ENCODE assay signal across 17 cellular contexts in the genomic region with DNA sequence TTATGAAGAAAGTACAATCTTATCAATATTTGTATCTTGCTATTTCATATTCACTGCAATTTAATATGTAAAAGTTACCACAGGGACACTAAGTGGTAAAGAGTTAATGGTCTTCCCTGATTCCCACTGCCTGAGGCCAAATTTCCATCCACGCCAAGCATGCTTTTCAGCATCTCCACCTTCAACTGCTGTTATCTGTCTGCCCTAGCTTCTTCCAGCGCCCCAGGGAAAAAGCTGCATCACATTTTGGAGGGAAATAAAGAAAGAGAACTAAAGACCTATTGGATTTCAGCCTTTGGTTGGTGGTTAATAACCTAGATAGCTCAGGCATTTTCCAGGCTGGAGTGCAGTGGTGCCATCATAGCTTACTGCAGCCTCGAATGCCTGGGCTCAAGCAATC.
A peak's percentile ranks its signal among the peaks of the same experiment; 100 is the strongest.
DNase-seq lines count a peak whose midpoint lies in the region; TF ChIP-seq lines count a peak whose summit lies in the region.
"Had no signal": no experiment of that assay in that cellular context is flagged by ENCODE, and none has a peak within 500 bp of the region (broad histone marks: within the 10 kb centered on the region; RNA-seq: fewer than 3 reads in every experiment).

No MANE protein-coding gene starts in this region.

- 67 to 80% methylated on average over 3 of the region's 3 CpGs for WGBS in sigmoid colon, 2 donors

- H3K9me3 ChIP-seq in SK-N-MC (ENCODE audit: low read depth, low read length), result no peaks in the 10 kb centered on the region
- H3K9me3 ChIP-seq in sigmoid colon, result no peaks in the 10 kb centered on the region
- H3K9me3 ChIP-seq in colonic mucosa, result no peaks in the 10 kb centered on the region
- H3K9me3 ChIP-seq: Caco-2 had no signal

- peak; percentile 48 for DNase-seq in NCI-H146 (lab: John Stamatoyannopoulos, UW)
- peak; percentile 16 for DNase-seq in NCI-H69 (lab: John Stamatoyannopoulos, UW)
- peak; percentile 98 for DNase-seq in SK-N-MC (ENCODE audit: low read depth, low spot score)
- no peak for DNase-seq in retina
- DNase-seq in NCI-H1105 (lab: John Stamatoyannopoulos, UW), result no peak
- no peak for DNase-seq in sigmoid colon
- DNase-seq in colonic mucosa, result no peak
- DNase-seq: 8988T; AML-193; Caco-2; Calu3; CD4-positive, alpha-beta T cell; CD8-positive, alpha-beta T cell; DMS79 treated with DMSO at 0.1 percent for 48 hours; GF-D8 had no signal

- no peak overlapping the region for H3K9ac ChIP-seq in SK-N-MC (ENCODE audit: insufficient read length)
- no peak overlapping the region for H3K9ac ChIP-seq in colonic mucosa (ENCODE audit: low read depth in 2 of 2, low read length in 2 of 2)
- H3K9ac ChIP-seq: BLaER1 treated with 17β-estradiol and CSF1 and Interleukin-3, amounts not matched to agents 10 nM and 100 nM had no signal

- no peaks in the 10 kb centered on the region for H3K4me1 ChIP-seq in sigmoid colon
- no peaks in the 10 kb centered on the region for H3K4me1 ChIP-seq in colonic mucosa
- H3K4me1 ChIP-seq: Caco-2 had no signal

- H3K27ac ChIP-seq in SK-N-MC (peak overlapping the region; percentile 99), sigmoid colon (no peak overlapping the region), colonic mucosa (no peak overlapping the region)
- H3K27ac ChIP-seq: BLaER1 treated with 17β-estradiol and CSF1 and Interleukin-3, amounts not matched to agents 10 nM and 100 nM; C4-2B had no signal

- H3K27me3 ChIP-seq in sigmoid colon (peaks cover 0 to 12% (median 0%) of the 10 kb centered on the region in 3 donors), colonic mucosa (no peaks in the 10 kb centered on the region)
- H3K27me3 ChIP-seq: BLaER1 treated with 17β-estradiol and CSF1 and Interleukin-3, amounts not matched to agents 10 nM and 100 nM had no signal

- no peak for TF ChIP-seq EP300 in sigmoid colon (IDR thresholded peaks at IDR 0.05)

- intact Hi-C loops in sigmoid colon (cut with DNase I), result no loop called here
- intact Hi-C loops in colonic mucosa (cut with DNase I), result no loop called here

- TF ChIP-seq POLR2A in sigmoid colon (IDR thresholded peaks at IDR 0.05), result no peak

- H3K4me3 ChIP-seq in SK-N-MC (no peak overlapping the region), sigmoid colon (no peak overlapping the region), colonic mucosa (no peak overlapping the region)
- H3K4me3 ChIP-seq: BLaER1 treated with 17β-estradiol and CSF1 and Interleukin-3, amounts not matched to agents 10 nM and 100 nM had no signal

- TF ChIP-seq CTCF in sigmoid colon (IDR thresholded peaks at IDR 0.05) (no peak), colonic mucosa (IDR thresholded peaks at IDR 0.05) (no peak)

- no peaks in the 10 kb centered on the region for H3K36me3 ChIP-seq in SK-N-MC (ENCODE audit: insufficient read depth, low read length)
- no peaks in the 10 kb centered on the region for H3K36me3 ChIP-seq in sigmoid colon
- no peaks in the 10 kb centered on the region for H3K36me3 ChIP-seq in colonic mucosa
- H3K36me3 ChIP-seq: BLaER1 treated with 17β-estradiol and CSF1 and Interleukin-3, amounts not matched to agents 10 nM and 100 nM had no signal

Comparison
In these comparisons a context has a peak if more than half of its experiments do, and no peak if none do; other contexts are left out.
1. DNase-seq: peak in NCI-H146 (single experiment), NCI-H69 (single experiment) and SK-N-MC (single experiment); none in retina (single experiment), NCI-H1105 (single experiment), sigmoid colon (single experiment) and colonic mucosa (single experiment).